ENCODE assay signal across 16 cellular contexts in genomic region chr3:58427661-58428361, GRCh38.
"Had no signal": no experiment of that assay in that cellular context is flagged by ENCODE, and none has a peak within 500 bp of the region (broad histone marks: within the 10 kb centered on the region; RNA-seq: fewer than 3 reads in every experiment).

No MANE protein-coding gene starts in this region.

- H3K27me3 ChIP-seq: dorsolateral prefrontal cortex, pancreas, stomach, testis had no signal

- H3K27ac ChIP-seq: pancreas, stomach, testis had no signal

- H3K4me3 Mint-ChIP-seq: activated CD8-positive, alpha-beta memory T cell treated with anti-CD3 and anti-CD28 coated beads, Interleukin-2, amount 10 ng/mL, durations not matched to agents 7 days and 5 days; activated naive CD8-positive, alpha-beta T cell treated with anti-CD3 and anti-CD28 coated beads for 36 hours had no signal

- H3K9me3 Mint-ChIP-seq: activated naive CD8-positive, alpha-beta T cell treated with anti-CD3 and anti-CD28 coated beads for 36 hours had no signal

- H3K4me3 ChIP-seq: dorsolateral prefrontal cortex, lung, pancreas, stomach, testis had no signal

- H3K9me3 ChIP-seq: pancreas, stomach, testis had no signal

- ATAC-seq: activated CD4-positive, CD25-positive, alpha-beta regulatory T cell treated with anti-CD3 and anti-CD28 coated beads, Interleukin-2, amount 50 U/mL, for 24 hours; activated CD8-positive, alpha-beta memory T cell treated with anti-CD3 and anti-CD28 coated beads, Interleukin-2, amount 10 ng/mL, durations not matched to agents 7 days and 5 days; left colon; pancreas had no signal

- H3K27ac Mint-ChIP-seq: activated CD8-positive, alpha-beta memory T cell treated with anti-CD3 and anti-CD28 coated beads, Interleukin-2, amount 10 ng/mL, durations not matched to agents 7 days and 5 days had no signal

- H3K27me3 Mint-ChIP-seq: activated CD8-positive, alpha-beta memory T cell treated with anti-CD3 and anti-CD28 coated beads, Interleukin-2, amount 10 ng/mL, durations not matched to agents 7 days and 5 days; activated naive CD8-positive, alpha-beta T cell treated with anti-CD3 and anti-CD28 coated beads for 36 hours had no signal

- DNase-seq: activated CD4-positive, alpha-beta T cell treated with anti-CD3 and anti-CD28 coated beads, Interleukin-2, amount 50 U/mL, for 4 hours; activated CD8-positive, alpha-beta memory T cell treated with anti-CD3 and anti-CD28 coated beads, Interleukin-2, amount 10 ng/mL, durations not matched to agents 7 days and 5 days; activated effector memory CD4-positive, alpha-beta T cell treated with anti-CD3 and anti-CD28 coated beads, Interleukin-2, amount 50 U/mL, for 16 hours; activated naive CD8-positive, alpha-beta T cell treated with anti-CD3 and anti-CD28 coated beads for 36 hours; activated T-cell treated with anti-CD3 and anti-CD28 coated beads, Interleukin-2, amount 50 U/mL, for 1 hour; anterior cingulate cortex; dorsolateral prefrontal cortex; left colon; pancreas; stimulated activated CD4-positive, alpha-beta T cell treated with anti-CD3 and anti-CD28 coated beads, Interleukin-1b, Interleukin-23, amount 100 ng/mL, for 48 hours; stomach; SW 1271; T-helper 9 cell; testis had no signal
